10 cellular contexts compared by ENCODE assay signal in the genomic region with DNA sequence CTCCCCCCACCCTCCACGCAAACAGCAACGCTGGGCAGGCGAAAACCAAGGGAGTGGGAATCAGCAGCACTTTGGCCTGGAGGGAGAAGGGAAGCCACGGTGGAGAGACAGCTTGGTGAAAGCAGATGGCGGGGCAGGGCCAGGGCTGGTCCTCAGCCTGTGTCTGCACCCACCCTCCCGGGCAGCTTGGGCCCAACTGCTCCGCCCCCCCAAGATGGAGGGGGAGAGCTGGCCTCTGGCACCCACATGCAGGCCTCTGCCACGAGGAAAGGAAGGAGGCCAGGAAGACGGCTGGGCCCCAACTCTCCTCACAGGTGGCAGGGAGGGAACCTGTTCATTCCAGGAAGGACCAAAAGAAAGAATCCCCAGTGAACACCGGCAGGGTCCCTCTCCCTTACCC. TPM values are rescaled to one million over a fixed set of nuclear protein-coding genes. Genes with fewer than 3 reads are reported as not detected.
DNase-seq lines count a peak whose midpoint lies in the region; ATAC-seq, FAIRE-seq and TF ChIP-seq lines count a peak whose summit lies in the region.
"Had no signal": no experiment of that assay in that cellular context is flagged by ENCODE, and none has a peak within 500 bp of the region (broad histone marks: within the 10 kb centered on the region; RNA-seq: fewer than 3 reads in every experiment).

No MANE protein-coding gene starts in this region.

- no peaks in the 10 kb centered on the region for H3K27me3 ChIP-seq in BLaER1
- H3K27me3 ChIP-seq in pancreas = no peaks in the 10 kb centered on the region

- H3K4me3 ChIP-seq in BLaER1 (no peak overlapping the region), pancreas (no peak overlapping the region)

- H3K4me1 Mint-ChIP-seq in endothelial cell (ENCODE audit: unreplicated experiment) = peaks cover 20% of the 10 kb centered on the region

- 76 to 82% methylated on average over 9 to 10 of the region's 10 CpGs for WGBS in pancreas, 2 donors

- H3K36me3 ChIP-seq in BLaER1 = peaks cover 25% of the 10 kb centered on the region
- peaks cover 0 to 3% (median 2%) of the 10 kb centered on the region in 3 donors for H3K36me3 ChIP-seq in pancreas

- peak overlapping the region; percentile 56 for H3K4me3 Mint-ChIP-seq in endothelial cell (ENCODE audit: unreplicated experiment)

- H3K4me1 ChIP-seq in BLaER1 (peaks cover 68% of the 10 kb centered on the region), pancreas (peaks cover 0 to 14% (median 0%) of the 10 kb centered on the region in 3 donors)

- H3K4me2 ChIP-seq in BLaER1 = peak overlapping the region; percentile 57

- H3K9me3 Mint-ChIP-seq in endothelial cell (ENCODE audit: unreplicated experiment) = no peaks in the 10 kb centered on the region

- H3K9me3 ChIP-seq in BLaER1 = no peaks in the 10 kb centered on the region
- no peaks in the 10 kb centered on the region for H3K9me3 ChIP-seq in pancreas

- peaks cover 22% of the 10 kb centered on the region for H3K27me3 Mint-ChIP-seq in endothelial cell (ENCODE audit: unreplicated experiment)

- TF ChIP-seq CTCF in endothelial cell (IDR thresholded peaks at IDR 0.05; ENCODE audit: unreplicated experiment) (no peak), pancreas (IDR thresholded peaks at IDR 0.05) (no peak)

- FAIRE-seq in pancreas (lab: Jason Lieb, UNC) = no peak

- H3K27ac Mint-ChIP-seq in endothelial cell (ENCODE audit: unreplicated experiment) = peak overlapping the region; percentile 45

- DNase-seq in NCI-H82 treated with DMSO at 0.1 percent for 48 hours (lab: John Stamatoyannopoulos, UW; ENCODE audit: unreplicated experiment) (peak; percentile 25), endothelial cell (ENCODE audit: low spot score) (no peak), pancreas (no peak), NCI-H774 (lab: John Stamatoyannopoulos, UW) (no peak), cortex of kidney (lab: John Stamatoyannopoulos, UW) (no peak), NCI-H2107 (lab: John Stamatoyannopoulos, UW) (no peak)
- DNase-seq: NCI-H748 treated with DMSO at 0.1 percent for 48 hours; stimulated activated CD4-positive, alpha-beta T cell treated with anti-CD3 and anti-CD28 coated beads, Interleukin-15, amount 100 ng/mL, for 24 hours had no signal

- peaks cover 12% of the 10 kb centered on the region for H3K36me3 Mint-ChIP-seq in endothelial cell (ENCODE audit: low read depth, unreplicated experiment)

- H4K20me1 ChIP-seq in BLaER1 = no peaks in the 10 kb centered on the region

- peak overlapping the region; percentile 73 for H3K27ac ChIP-seq in BLaER1
- H3K27ac ChIP-seq in pancreas = peak overlapping the region in 3 of 4 donors; percentile 81 to 88 (median 87)

- intact Hi-C loops in pancreas (cut with DNase I) = no loop called here

- peak overlapping the region; percentile 46; the same call in 1 of the 2 replicates for H3K9ac ChIP-seq in BLaER1

- ATAC-seq in pancreas (no peak), HG02885 (IDR thresholded peaks at IDR 0.05; ENCODE audit: poor library complexity, unreplicated experiment) (no peak)

RNA-seq across cellular contexts. Expression of a gene that starts 17.9 kb away (rescaled TPM):
- total RNA-seq in endothelial cell (ENCODE audit: unreplicated experiment) (3.5 TPM), pancreas (1 to 10 TPM; 3.4 to 8.9 (median 6.8) TPM)
- 10 to 100 TPM; 10.6 to 16.7 TPM for polyA plus RNA-seq in pancreas

RNA-seq across cellular contexts. Expression of a gene that starts 38.0 kb away (rescaled TPM):
- total RNA-seq in endothelial cell (ENCODE audit: unreplicated experiment) (22.5 TPM), pancreas (10 to 100 TPM in 5 of 6 donors, 1 to 10 TPM in 1; 8.7 to 47.0 (median 21.3) TPM)
- 100 to 1,000 TPM; 107 to 109 TPM for polyA plus RNA-seq in pancreas

RNA-seq across cellular contexts. Expression of a gene that starts 53.2 kb away (rescaled TPM):
- total RNA-seq in endothelial cell (ENCODE audit: unreplicated experiment) (59.8 TPM), pancreas (10 to 100 TPM; 11.6 to 30.5 (median 18.6) TPM)
- 10 to 100 TPM; 17.0 to 24.4 TPM for polyA plus RNA-seq in pancreas
